ENCODE assay signal across 1 cellular context in genomic region chr1:118504231-118504644, GRCh38.
TF ChIP-seq lines count a peak whose summit lies in the region.

No MANE protein-coding gene starts in this region.

TF ChIP-seq in GM23338, 12 proteins besides CTCF, POLR2A, EP300 and RAD21 (continued from another document):
- TF ChIP-seq ZNF462 (CRISPR knock-in tag; IDR thresholded peaks at IDR 0.05) (no peak), STAT1 (IDR thresholded peaks at IDR 0.05; ENCODE audit: unreplicated experiment) (no peak), ZNF114 (CRISPR knock-in tag; IDR thresholded peaks at IDR 0.05) (no peak)
- TF ChIP-seq, protein P1, sequence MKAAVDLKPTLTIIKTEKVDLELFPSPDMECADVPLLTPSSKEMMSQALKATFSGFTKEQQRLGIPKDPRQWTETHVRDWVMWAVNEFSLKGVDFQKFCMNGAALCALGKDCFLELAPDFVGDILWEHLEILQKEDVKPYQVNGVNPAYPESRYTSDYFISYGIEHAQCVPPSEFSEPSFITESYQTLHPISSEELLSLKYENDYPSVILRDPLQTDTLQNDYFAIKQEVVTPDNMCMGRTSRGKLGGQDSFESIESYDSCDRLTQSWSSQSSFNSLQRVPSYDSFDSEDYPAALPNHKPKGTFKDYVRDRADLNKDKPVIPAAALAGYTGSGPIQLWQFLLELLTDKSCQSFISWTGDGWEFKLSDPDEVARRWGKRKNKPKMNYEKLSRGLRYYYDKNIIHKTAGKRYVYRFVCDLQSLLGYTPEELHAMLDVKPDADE (IDR thresholded peaks at IDR 0.05), result no peak
